Comparison of ENCODE assay signal across 21 cellular contexts in the genomic region with DNA sequence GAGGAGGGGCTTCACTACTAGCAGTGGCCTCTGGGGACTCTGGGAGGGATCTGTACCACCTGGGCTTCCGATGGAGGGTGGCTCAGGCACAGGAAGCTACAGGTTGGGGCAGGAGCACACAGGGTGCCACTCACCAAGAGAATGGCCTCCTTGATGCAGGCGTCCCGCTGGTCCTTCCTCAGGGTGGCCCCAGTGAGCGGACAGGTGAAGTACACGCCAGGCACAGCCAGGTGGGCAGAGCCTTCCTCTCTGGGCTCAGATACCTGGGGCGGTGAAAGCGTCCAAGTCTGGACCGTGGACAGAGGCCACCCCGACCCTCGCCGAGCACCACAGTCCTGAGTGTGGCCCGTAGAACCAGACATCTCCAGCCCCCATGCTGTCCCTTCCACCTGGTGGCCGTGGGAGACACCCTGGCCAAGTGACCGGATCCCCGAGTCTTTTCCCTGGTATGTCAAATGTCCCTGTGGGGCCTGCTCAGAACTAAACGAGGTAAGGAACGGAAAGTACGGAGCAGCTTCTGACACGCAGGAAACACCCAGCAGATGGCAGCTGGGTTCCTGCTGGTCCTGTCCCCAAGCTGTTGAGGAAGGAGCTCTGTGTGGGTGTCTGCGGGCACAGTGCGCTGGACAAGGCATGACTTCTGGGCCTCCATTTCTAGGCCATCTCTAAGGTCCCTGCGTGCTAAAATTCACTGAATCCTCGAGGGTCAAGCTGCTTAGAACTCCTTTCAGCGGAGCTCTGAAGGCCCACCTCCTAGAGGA. TPM values are rescaled to one million over a fixed set of nuclear protein-coding genes. Genes with fewer than 3 reads are reported as not detected.
DNase-seq lines count a peak whose midpoint lies in the region; ATAC-seq and TF ChIP-seq lines count a peak whose summit lies in the region.
"Had no signal": no experiment of that assay in that cellular context is flagged by ENCODE, and none has a peak within 500 bp of the region (broad histone marks: within the 10 kb centered on the region; RNA-seq: fewer than 3 reads in every experiment).

No MANE protein-coding gene starts in this region.

- H3K9me3 Mint-ChIP-seq in activated CD4-positive, alpha-beta memory T cell treated with anti-CD3 and anti-CD28 coated beads for 36 hours = no peaks in the 10 kb centered on the region
- H3K9me3 Mint-ChIP-seq: IgD-negative memory B cell had no signal

- no peak for ATAC-seq in left lung
- ATAC-seq in left lobe of liver = no peak
- ATAC-seq: PC-3 had no signal

- CTCF ChIA-PET in activated CD4-positive, alpha-beta memory T cell treated with anti-CD3 and anti-CD28 coated beads for 36 hours (lab: Charles Lee) = interaction anchor here (1.2 kb wide), 1 partner anchor 313 kb away, joined by 3 read pairs; no protein-coding TSS in a partner anchor

- H3K27me3 ChIP-seq in WERI-Rb-1 (ENCODE audit: insufficient read depth, low read depth, severe bottlenecking) (no peaks in the 10 kb centered on the region), left lung (no peaks in the 10 kb centered on the region)

- no peak overlapping the region for H3K27ac Mint-ChIP-seq in activated CD4-positive, alpha-beta memory T cell treated with anti-CD3 and anti-CD28 coated beads for 36 hours

- POLR2A ChIA-PET in activated CD4-positive, alpha-beta memory T cell treated with anti-CD3 and anti-CD28 coated beads for 36 hours (lab: Charles Lee) = no interaction called here

- H3K4me1 Mint-ChIP-seq in activated CD4-positive, alpha-beta memory T cell treated with anti-CD3 and anti-CD28 coated beads for 36 hours (ENCODE audit: low read depth) = peaks cover 16% of the 10 kb centered on the region

- H3K36me3 Mint-ChIP-seq in activated CD4-positive, alpha-beta memory T cell treated with anti-CD3 and anti-CD28 coated beads for 36 hours = peaks cover 16% of the 10 kb centered on the region
- H3K36me3 Mint-ChIP-seq: IgD-negative memory B cell had no signal

- H3K36me3 ChIP-seq in WERI-Rb-1 = peaks cover 67% of the 10 kb centered on the region
- peaks cover 0 to 75% of the 10 kb centered on the region in 2 donors for H3K36me3 ChIP-seq in left lung

- intact Hi-C loops in activated CD4-positive, alpha-beta memory T cell treated with anti-CD3 and anti-CD28 coated beads for 36 hours (cut with micrococcal nuclease) = no loop called here
- intact Hi-C loops in left lung (cut with DNase I) = no loop called here

- H3K27ac ChIP-seq in WERI-Rb-1 (no peak overlapping the region; the same call in 1 of the 2 replicates), left lung (no peak overlapping the region)
- H3K27ac ChIP-seq: C4-2B, SK-N-MC had no signal

- H3K4me1 ChIP-seq in left lung = peaks cover 7 to 16% of the 10 kb centered on the region in 2 donors

- H3K9me3 ChIP-seq in WERI-Rb-1 (ENCODE audit: severe bottlenecking) = no peaks in the 10 kb centered on the region
- no peaks in the 10 kb centered on the region for H3K9me3 ChIP-seq in left lung

- DNase-seq in NCI-H2171 treated with DMSO at 0.1 percent for 48 hours (lab: John Stamatoyannopoulos, UW) = peak; percentile 29
- no peak for DNase-seq in NCI-H2171 (lab: John Stamatoyannopoulos, UW)
- DNase-seq in D341Med (ENCODE audit: low spot score) = peak; percentile 33
- no peak for DNase-seq in WERI-Rb-1
- DNase-seq in iPS-NIHi11 (ENCODE audit: low spot score) = peak; percentile 17
- no peak for DNase-seq in activated CD4-positive, alpha-beta memory T cell treated with anti-CD3 and anti-CD28 coated beads for 36 hours
- DNase-seq in left lung = no peak
- DNase-seq in left lobe of liver (ENCODE audit: low spot score) = no peak
- DNase-seq: 8988T; Calu3; DMS79 treated with DMSO at 0.1 percent for 48 hours; GF-D8; NCI-H1436; NCI-H2081; NCI-H2227 treated with DMSO at 0.1 percent for 48 hours; NCI-H526; NK-92 treated with Interleukin-12 subunit alpha and Interleukin-12 subunit beta, amount 100 ng/mL, for 24 hours; PC-3 had no signal

- H3K4me3 ChIP-seq in WERI-Rb-1 (ENCODE audit: low read depth, low read length) = no peak overlapping the region
- H3K4me3 ChIP-seq in left lung = no peak overlapping the region
- H3K4me3 ChIP-seq: SK-N-MC had no signal

- no peaks in the 10 kb centered on the region for H3K27me3 Mint-ChIP-seq in activated CD4-positive, alpha-beta memory T cell treated with anti-CD3 and anti-CD28 coated beads for 36 hours
- H3K27me3 Mint-ChIP-seq: IgD-negative memory B cell had no signal

- H3K4me3 Mint-ChIP-seq in activated CD4-positive, alpha-beta memory T cell treated with anti-CD3 and anti-CD28 coated beads for 36 hours = no peak overlapping the region
- H3K4me3 Mint-ChIP-seq: IgD-negative memory B cell had no signal

- TF ChIP-seq CTCF in WERI-Rb-1 (IDR thresholded peaks at IDR 0.05; ENCODE audit: low read depth, low read length) (0 out of 2 replicates have a peak, but pooled peaks have one; percentile 4), left lung (IDR thresholded peaks at IDR 0.05) (no peak)

RNA-seq across cellular contexts. Expression of a gene that starts 5.2 kb away (rescaled TPM):
- 10 to 100 TPM; 36.2 to 37.1 TPM for total RNA-seq in activated CD4-positive, alpha-beta memory T cell treated with anti-CD3 and anti-CD28 coated beads for 36 hours
- 10 to 100 TPM; 86.0 to 89.5 TPM for total RNA-seq in left lung
- 73.5 TPM for total RNA-seq in left lobe of liver

RNA-seq across cellular contexts. Expression of a gene that starts 19.7 kb away (rescaled TPM):
- 10 to 100 TPM; 46.0 to 47.7 TPM for total RNA-seq in activated CD4-positive, alpha-beta memory T cell treated with anti-CD3 and anti-CD28 coated beads for 36 hours
- 10 to 100 TPM; 30.9 to 36.6 TPM for total RNA-seq in left lung
- 16.8 TPM for total RNA-seq in left lobe of liver

RNA-seq across cellular contexts. Expression of a gene that starts 50.0 kb away (rescaled TPM):
- total RNA-seq in activated CD4-positive, alpha-beta memory T cell treated with anti-CD3 and anti-CD28 coated beads for 36 hours = 10 to 100 TPM; 61.6 to 63.5 TPM
- total RNA-seq in left lung = 10 to 100 TPM; 15.6 to 24.1 TPM
- 3.3 TPM for total RNA-seq in left lobe of liver

RNA-seq across cellular contexts. Expression of a gene that starts 52.1 kb away (rescaled TPM):
- 10 to 100 TPM; 38.1 to 42.0 TPM for total RNA-seq in activated CD4-positive, alpha-beta memory T cell treated with anti-CD3 and anti-CD28 coated beads for 36 hours
- total RNA-seq in left lung (10 to 100 TPM; 64.6 to 71.8 TPM), left lobe of liver (30.2 TPM)

Comparison
In these comparisons a context has a peak if more than half of its experiments do, and no peak if none do; other contexts are left out.
1. DNase-seq: peak in NCI-H2171 treated with DMSO at 0.1 percent for 48 hours (single experiment), D341Med (single experiment) and iPS-NIHi11 (single experiment); none in NCI-H2171 (single experiment), WERI-Rb-1 (single experiment), activated CD4-positive, alpha-beta memory T cell treated with anti-CD3 and anti-CD28 coated beads for 36 hours (single experiment), left lung (0 of 2) and left lobe of liver (single experiment).